In the genomic region with DNA sequence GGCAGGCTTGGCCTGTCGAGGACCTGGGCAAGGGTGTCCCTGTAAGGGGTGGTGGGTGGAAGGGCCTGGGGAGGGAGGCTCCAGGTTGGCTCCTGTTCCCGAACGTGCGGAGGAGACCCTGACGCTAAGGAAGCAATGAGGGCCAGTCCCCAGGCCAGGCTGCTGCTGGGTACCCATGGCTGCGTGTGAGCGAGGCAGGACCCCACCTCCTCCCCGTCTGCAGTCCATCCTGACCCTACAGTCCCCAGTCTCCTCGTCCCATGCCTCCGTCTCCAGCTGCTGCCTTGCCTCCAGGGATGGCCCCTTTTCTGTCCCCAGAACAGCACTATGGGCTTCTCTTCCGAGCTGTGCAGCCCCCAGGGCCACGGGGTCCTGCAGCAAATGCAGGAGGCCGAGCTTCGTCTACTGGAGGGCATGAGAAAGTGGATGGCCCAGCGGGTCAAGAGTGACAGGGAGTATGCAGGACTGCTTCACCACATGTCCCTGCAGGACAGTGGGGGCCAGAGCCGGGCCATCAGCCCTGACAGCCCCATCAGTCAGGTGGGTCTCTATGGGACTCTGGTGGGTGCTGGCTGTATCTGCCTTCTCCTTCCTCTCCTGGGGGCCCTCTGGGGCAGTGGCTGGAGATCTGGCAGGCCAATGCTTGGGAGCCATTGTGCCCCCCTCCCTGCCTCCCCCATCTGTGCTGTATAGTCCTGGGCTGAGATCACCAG, we compare ENCODE assay signal across 7 cellular contexts. TPM values are rescaled to one million over a fixed set of nuclear protein-coding genes. Genes with fewer than 3 reads are reported as not detected.
A peak's percentile ranks its signal among the peaks of the same experiment; 100 is the strongest.
DNase-seq lines count a peak whose midpoint lies in the region; ATAC-seq and TF ChIP-seq lines count a peak whose summit lies in the region.
"Had no signal": no experiment of that assay in that cellular context is flagged by ENCODE, and none has a peak within 500 bp of the region (broad histone marks: within the 10 kb centered on the region; RNA-seq: fewer than 3 reads in every experiment).

No MANE protein-coding gene starts in this region.

- no peaks in the 10 kb centered on the region for H3K9me3 ChIP-seq in right lobe of liver

- H3K36me3 Mint-ChIP-seq in activated CD8-positive, alpha-beta T cell treated with anti-CD3 and anti-CD28 coated beads for 36 hours (ENCODE audit: low read depth): peaks cover 11% of the 10 kb centered on the region

- H3K4me1 ChIP-seq in right lobe of liver: peaks cover 0 to 56% (median 25%) of the 10 kb centered on the region in 4 donors

- no peak overlapping the region for H3K27ac Mint-ChIP-seq in activated CD8-positive, alpha-beta T cell treated with anti-CD3 and anti-CD28 coated beads for 36 hours

- WGBS in right lobe of liver (ENCODE audit: insufficient coverage, low coverage, low lambda C conversion rate, missing lambda C conversion rate): 40% methylated on average over 4 of the region's 16 CpGs

- POLR2A ChIA-PET in AG04449 (lab: Yijun Ruan, JAX): interaction anchor here (0.6 kb wide), 1 partner anchor 15 kb away, joined by 3 read pairs; no protein-coding TSS in a partner anchor
- POLR2A ChIA-PET in activated CD8-positive, alpha-beta T cell treated with anti-CD3 and anti-CD28 coated beads for 36 hours (lab: Charles Lee): interaction anchor here (0.5 to 1.7 kb wide), 9 partner anchors 11 to 565 kb away, joined by 3 to 6 read pairs (median 4); a partner anchor contains a TSS

- peaks cover 7% of the 10 kb centered on the region for H3K27me3 Mint-ChIP-seq in activated CD8-positive, alpha-beta T cell treated with anti-CD3 and anti-CD28 coated beads for 36 hours

- peaks cover 0 to 35% (median 14%) of the 10 kb centered on the region in 4 donors for H3K36me3 ChIP-seq in right lobe of liver

- peak overlapping the region; percentile 52 for H3K4me3 ChIP-seq in AG04449 (ENCODE audit: low read depth, low read length)
- peak overlapping the region; percentile 54 to 62 (median 59) for H3K4me3 ChIP-seq in right lobe of liver

- TF ChIP-seq CTCF in AG04449 (IDR thresholded peaks at IDR 0.05; ENCODE audit: insufficient read depth, low read length, missing control alignments) (no peak), right lobe of liver (IDR thresholded peaks at IDR 0.05) (no peak)
- TF ChIP-seq CTCF in activated CD8-positive, alpha-beta T cell treated with anti-CD3 and anti-CD28 coated beads for 36 hours (IDR thresholded peaks at IDR 0.05): no peak

- H3K4me3 Mint-ChIP-seq in activated CD8-positive, alpha-beta T cell treated with anti-CD3 and anti-CD28 coated beads for 36 hours: no peak overlapping the region

- CTCF ChIA-PET in AG04449 (lab: Yijun Ruan, JAX): interaction anchor here (0.6 to 7.1 kb wide), 53 partner anchors 9 to 565 kb away, joined by 3 to 204 read pairs (median 5); a partner anchor contains a TSS
- CTCF ChIA-PET in activated CD8-positive, alpha-beta T cell treated with anti-CD3 and anti-CD28 coated beads for 36 hours (lab: Charles Lee): interaction anchor here (0.6 to 3.9 kb wide), 47 partner anchors 11 to 565 kb away, joined by 3 to 89 read pairs (median 8); a partner anchor contains a TSS

- no peak for TF ChIP-seq POLR2A in right lobe of liver (IDR thresholded peaks at IDR 0.05)

- H3K27me3 ChIP-seq in right lobe of liver: no peaks in the 10 kb centered on the region

- ATAC-seq in activated CD8-positive, alpha-beta T cell treated with anti-CD3 and anti-CD28 coated beads for 36 hours: no peak
- ATAC-seq in right lobe of liver: peak in 2 of 4 donors; percentile 1 to 3

- peak overlapping the region; percentile 90 to 99 (median 99) for H3K27ac ChIP-seq in right lobe of liver

- DNase-seq in AG04449 (ENCODE audit: low read depth, low spot score): no peak
- DNase-seq in activated CD8-positive, alpha-beta T cell treated with anti-CD3 and anti-CD28 coated beads for 36 hours: peak; percentile 12
- peak; percentile 36 to 57 (median 56) for DNase-seq in right lobe of liver
- no peak for DNase-seq in iPS-NIHi7 (ENCODE audit: extremely low spot score)
- no peak for DNase-seq in SKM-1 treated with dmso at 0.1 percent for 144 hours (lab: John Stamatoyannopoulos, UW; ENCODE audit: unreplicated experiment)
- DNase-seq in HCEC 1CT: no peak
- DNase-seq: NCI-H774 had no signal

- H3K4me1 Mint-ChIP-seq in activated CD8-positive, alpha-beta T cell treated with anti-CD3 and anti-CD28 coated beads for 36 hours (ENCODE audit: low read depth): peaks cover 7% of the 10 kb centered on the region

- intact Hi-C loops in activated CD8-positive, alpha-beta T cell treated with anti-CD3 and anti-CD28 coated beads for 36 hours (cut with micrococcal nuclease): no loop called here
- intact Hi-C loops in right lobe of liver (cut with DNase I): loop anchor here in 1 of 2 donors (5.0 kb wide), 1 partner anchor 238 kb away; no protein-coding TSS in a partner anchor

- no peaks in the 10 kb centered on the region for H3K9me3 Mint-ChIP-seq in activated CD8-positive, alpha-beta T cell treated with anti-CD3 and anti-CD28 coated beads for 36 hours

RNA-seq across cellular contexts. Expression of a gene that starts 0.6 kb away (rescaled TPM):
- 1 to 10 TPM; 4.1 to 4.6 TPM for total RNA-seq in activated CD8-positive, alpha-beta T cell treated with anti-CD3 and anti-CD28 coated beads for 36 hours
- 10 to 100 TPM; 11.5 to 36.5 (median 18.5) TPM for total RNA-seq in right lobe of liver

RNA-seq across cellular contexts. Expression of a gene that starts 16.5 kb away (rescaled TPM):
- total RNA-seq in activated CD8-positive, alpha-beta T cell treated with anti-CD3 and anti-CD28 coated beads for 36 hours: 100 to 1,000 TPM; 111 to 117 TPM
- 100 to 1,000 TPM; 122 to 232 (median 189) TPM for total RNA-seq in right lobe of liver

RNA-seq across cellular contexts. Expression of a gene that starts 18.2 kb away (rescaled TPM):
- 10 to 100 TPM; 85.0 to 87.7 TPM for total RNA-seq in activated CD8-positive, alpha-beta T cell treated with anti-CD3 and anti-CD28 coated beads for 36 hours
- total RNA-seq in right lobe of liver: 10 to 100 TPM; 41.4 to 91.6 (median 59.8) TPM

RNA-seq across cellular contexts. Expression of a gene that starts 47.5 kb away (rescaled TPM):
- total RNA-seq in activated CD8-positive, alpha-beta T cell treated with anti-CD3 and anti-CD28 coated beads for 36 hours: 10 to 100 TPM; 34.2 to 35.6 TPM
- 10 to 100 TPM in 4 of 6 experiments, 1 to 10 TPM in 2; 8.8 to 17.6 (median 11.5) TPM for total RNA-seq in right lobe of liver

RNA-seq across cellular contexts. Expression of a gene that starts 50.2 kb away (rescaled TPM):
- total RNA-seq in activated CD8-positive, alpha-beta T cell treated with anti-CD3 and anti-CD28 coated beads for 36 hours: 10 to 100 TPM; 65.0 to 66.8 TPM
- 10 to 100 TPM; 13.3 to 33.0 (median 25.4) TPM for total RNA-seq in right lobe of liver

Comparison
In these comparisons a context has a peak if more than half of its experiments do, and no peak if none do; other contexts are left out.
1. DNase-seq: peak in activated CD8-positive, alpha-beta T cell treated with anti-CD3 and anti-CD28 coated beads for 36 hours (single experiment) and right lobe of liver (3 of 3); none in AG04449 (single experiment), iPS-NIHi7 (single experiment), SKM-1 treated with dmso at 0.1 percent for 144 hours (single experiment) and HCEC 1CT (single experiment).